ENCODE assay signal across 9 cellular contexts in the genomic region with DNA sequence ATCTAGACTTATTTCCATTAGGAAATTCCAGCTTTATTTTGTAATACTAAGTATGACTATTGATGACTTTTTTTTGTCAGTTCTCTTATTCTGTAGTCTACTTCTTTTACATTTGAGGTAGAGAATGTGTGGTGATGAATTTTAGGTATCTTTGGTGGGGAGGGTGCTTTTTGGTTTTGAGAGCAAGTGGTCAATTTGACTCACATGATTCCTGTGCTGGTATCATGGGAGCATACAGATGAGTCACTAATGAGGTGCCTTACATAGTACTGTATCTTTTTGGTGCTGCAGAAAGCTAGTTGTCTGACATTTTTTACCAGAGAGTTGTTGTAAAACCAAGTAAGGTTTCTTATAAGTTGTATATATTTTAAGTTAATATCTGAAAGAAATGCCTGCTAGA. TPM values are rescaled to one million over a fixed set of nuclear protein-coding genes. Genes with fewer than 3 reads are reported as not detected.
DNase-seq lines count a peak whose midpoint lies in the region; ATAC-seq and TF ChIP-seq lines count a peak whose summit lies in the region.
"Had no signal": no experiment of that assay in that cellular context is flagged by ENCODE, and none has a peak within 500 bp of the region (broad histone marks: within the 10 kb centered on the region; RNA-seq: fewer than 3 reads in every experiment).

No MANE protein-coding gene starts in this region.

- TF ChIP-seq CTCF in osteoblast (IDR thresholded peaks at IDR 0.05; ENCODE audit: extremely low read depth, low read depth, low read length) = no peak

- H4K20me1 ChIP-seq in osteoblast (ENCODE audit: insufficient read depth, low read length) = peaks cover 67% of the 10 kb centered on the region

- no peaks in the 10 kb centered on the region for H3K27me3 ChIP-seq in osteoblast (ENCODE audit: insufficient read depth, low read length)

- ATAC-seq in GM18858 (IDR thresholded peaks at IDR 0.05; ENCODE audit: unreplicated experiment) (peak; percentile 94), HG02610 (IDR thresholded peaks at IDR 0.05; ENCODE audit: unreplicated experiment) (peak; percentile 99), SK-N-SH treated with all-trans-retinoic acid at 6 μM for 48 hours (peak; percentile 74)

- no peaks in the 10 kb centered on the region for H3K36me3 ChIP-seq in osteoblast (ENCODE audit: insufficient read depth, low read length)

- H3K9me3 ChIP-seq in osteoblast (ENCODE audit: low read depth, low read length) = no peaks in the 10 kb centered on the region

- no peak overlapping the region for H2AFZ ChIP-seq in osteoblast (ENCODE audit: low read length)

- peaks cover 94% of the 10 kb centered on the region for H3K79me2 ChIP-seq in osteoblast (ENCODE audit: insufficient read depth, low read length)

- no peak overlapping the region for H3K4me3 ChIP-seq in osteoblast (ENCODE audit: insufficient read depth, low read length)
- H3K4me3 ChIP-seq: lung, SK-N-MC had no signal

- peaks cover 16% of the 10 kb centered on the region for H3K4me1 ChIP-seq in osteoblast (ENCODE audit: insufficient read depth, low read length)

- H3K4me2 ChIP-seq in osteoblast (ENCODE audit: insufficient read depth, low read length) = peak overlapping the region; percentile 3

- DNase-seq in osteoblast (ENCODE audit: insufficient read length, low spot score, missing footprints) = peak; percentile 93
- DNase-seq in germinal center (ENCODE audit: low spot score) = no peak
- no peak for DNase-seq in cortex of kidney (lab: John Stamatoyannopoulos, UW)
- DNase-seq in NCI-H1930 (lab: John Stamatoyannopoulos, UW) = no peak

- no peak overlapping the region for H3K27ac ChIP-seq in osteoblast (ENCODE audit: low read depth, low read length)
- H3K27ac ChIP-seq: SK-N-MC had no signal

TF ChIP-seq in SK-N-SH treated with all-trans-retinoic acid at 6 μM for 48 hours, 23 proteins besides CTCF, POLR2A, EP300 and RAD21:
- TF ChIP-seq, protein P1, sequence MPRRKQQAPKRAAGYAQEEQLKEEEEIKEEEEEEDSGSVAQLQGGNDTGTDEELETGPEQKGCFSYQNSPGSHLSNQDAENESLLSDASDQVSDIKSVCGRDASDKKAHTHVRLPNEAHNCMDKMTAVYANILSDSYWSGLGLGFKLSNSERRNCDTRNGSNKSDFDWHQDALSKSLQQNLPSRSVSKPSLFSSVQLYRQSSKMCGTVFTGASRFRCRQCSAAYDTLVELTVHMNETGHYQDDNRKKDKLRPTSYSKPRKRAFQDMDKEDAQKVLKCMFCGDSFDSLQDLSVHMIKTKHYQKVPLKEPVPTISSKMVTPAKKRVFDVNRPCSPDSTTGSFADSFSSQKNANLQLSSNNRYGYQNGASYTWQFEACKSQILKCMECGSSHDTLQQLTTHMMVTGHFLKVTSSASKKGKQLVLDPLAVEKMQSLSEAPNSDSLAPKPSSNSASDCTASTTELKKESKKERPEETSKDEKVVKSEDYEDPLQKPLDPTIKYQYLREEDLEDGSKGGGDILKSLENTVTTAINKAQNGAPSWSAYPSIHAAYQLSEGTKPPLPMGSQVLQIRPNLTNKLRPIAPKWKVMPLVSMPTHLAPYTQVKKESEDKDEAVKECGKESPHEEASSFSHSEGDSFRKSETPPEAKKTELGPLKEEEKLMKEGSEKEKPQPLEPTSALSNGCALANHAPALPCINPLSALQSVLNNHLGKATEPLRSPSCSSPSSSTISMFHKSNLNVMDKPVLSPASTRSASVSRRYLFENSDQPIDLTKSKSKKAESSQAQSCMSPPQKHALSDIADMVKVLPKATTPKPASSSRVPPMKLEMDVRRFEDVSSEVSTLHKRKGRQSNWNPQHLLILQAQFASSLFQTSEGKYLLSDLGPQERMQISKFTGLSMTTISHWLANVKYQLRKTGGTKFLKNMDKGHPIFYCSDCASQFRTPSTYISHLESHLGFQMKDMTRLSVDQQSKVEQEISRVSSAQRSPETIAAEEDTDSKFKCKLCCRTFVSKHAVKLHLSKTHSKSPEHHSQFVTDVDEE (CRISPR knock-in tag; IDR thresholded peaks at IDR 0.05) = no peak
- TF ChIP-seq ZFP3 (CRISPR knock-in tag; IDR thresholded peaks at IDR 0.05) (no peak), CSDC2 (CRISPR knock-in tag; IDR thresholded peaks at IDR 0.05) (no peak), TCF4 (CRISPR knock-in tag; IDR thresholded peaks at IDR 0.05; ENCODE audit: borderline replicate concordance) (no peak), RARB (CRISPR knock-in tag; IDR thresholded peaks at IDR 0.05) (no peak)
- TF ChIP-seq, protein P2, sequence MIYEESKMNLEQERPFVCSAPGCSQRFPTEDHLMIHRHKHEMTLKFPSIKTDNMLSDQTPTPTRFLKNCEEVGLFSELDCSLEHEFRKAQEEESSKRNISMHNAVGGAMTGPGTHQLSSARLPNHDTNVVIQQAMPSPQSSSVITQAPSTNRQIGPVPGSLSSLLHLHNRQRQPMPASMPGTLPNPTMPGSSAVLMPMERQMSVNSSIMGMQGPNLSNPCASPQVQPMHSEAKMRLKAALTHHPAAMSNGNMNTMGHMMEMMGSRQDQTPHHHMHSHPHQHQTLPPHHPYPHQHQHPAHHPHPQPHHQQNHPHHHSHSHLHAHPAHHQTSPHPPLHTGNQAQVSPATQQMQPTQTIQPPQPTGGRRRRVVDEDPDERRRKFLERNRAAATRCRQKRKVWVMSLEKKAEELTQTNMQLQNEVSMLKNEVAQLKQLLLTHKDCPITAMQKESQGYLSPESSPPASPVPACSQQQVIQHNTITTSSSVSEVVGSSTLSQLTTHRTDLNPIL (CRISPR knock-in tag; IDR thresholded peaks at IDR 0.05; ENCODE audit: low read depth) = no peak
- TF ChIP-seq, protein P3, sequence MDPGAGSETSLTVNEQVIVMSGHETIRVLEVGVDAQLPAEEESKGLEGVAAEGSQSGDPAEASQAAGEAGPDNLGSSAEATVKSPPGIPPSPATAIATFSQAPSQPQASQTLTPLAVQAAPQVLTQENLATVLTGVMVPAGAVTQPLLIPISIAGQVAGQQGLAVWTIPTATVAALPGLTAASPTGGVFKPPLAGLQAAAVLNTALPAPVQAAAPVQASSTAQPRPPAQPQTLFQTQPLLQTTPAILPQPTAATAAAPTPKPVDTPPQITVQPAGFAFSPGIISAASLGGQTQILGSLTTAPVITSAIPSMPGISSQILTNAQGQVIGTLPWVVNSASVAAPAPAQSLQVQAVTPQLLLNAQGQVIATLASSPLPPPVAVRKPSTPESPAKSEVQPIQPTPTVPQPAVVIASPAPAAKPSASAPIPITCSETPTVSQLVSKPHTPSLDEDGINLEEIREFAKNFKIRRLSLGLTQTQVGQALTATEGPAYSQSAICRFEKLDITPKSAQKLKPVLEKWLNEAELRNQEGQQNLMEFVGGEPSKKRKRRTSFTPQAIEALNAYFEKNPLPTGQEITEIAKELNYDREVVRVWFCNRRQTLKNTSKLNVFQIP (CRISPR knock-in tag; IDR thresholded peaks at IDR 0.05; ENCODE audit: borderline replicate concordance, low read depth) = no peak
TF ChIP-seq in SK-N-SH treated with all-trans-retinoic acid at 6 μM for 48 hours: peak in this region for 0.

RNA-seq across cellular contexts. Expression of a gene that starts 35.3 kb away (rescaled TPM):
- total RNA-seq in osteoblast = 189 and 199 TPM in 2 replicates
